8 cellular contexts compared by ENCODE assay signal in genomic region chr5:167869125-167869524, GRCh38.
"Had no signal": no experiment of that assay in that cellular context is flagged by ENCODE, and none has a peak within 500 bp of the region (broad histone marks: within the 10 kb centered on the region; RNA-seq: fewer than 3 reads in every experiment).

No MANE protein-coding gene starts in this region.

- FAIRE-seq: G401.6, GM12878, GM12891, GM12892, GM18507, GM19239 had no signal

- ATAC-seq: GM12878 had no signal

- H3K4me3 ChIP-seq: GM12878 had no signal

- DNase-seq: GDM1, GF-D8 had no signal
